ENCODE assay signal across 29 cellular contexts in the genomic region with DNA sequence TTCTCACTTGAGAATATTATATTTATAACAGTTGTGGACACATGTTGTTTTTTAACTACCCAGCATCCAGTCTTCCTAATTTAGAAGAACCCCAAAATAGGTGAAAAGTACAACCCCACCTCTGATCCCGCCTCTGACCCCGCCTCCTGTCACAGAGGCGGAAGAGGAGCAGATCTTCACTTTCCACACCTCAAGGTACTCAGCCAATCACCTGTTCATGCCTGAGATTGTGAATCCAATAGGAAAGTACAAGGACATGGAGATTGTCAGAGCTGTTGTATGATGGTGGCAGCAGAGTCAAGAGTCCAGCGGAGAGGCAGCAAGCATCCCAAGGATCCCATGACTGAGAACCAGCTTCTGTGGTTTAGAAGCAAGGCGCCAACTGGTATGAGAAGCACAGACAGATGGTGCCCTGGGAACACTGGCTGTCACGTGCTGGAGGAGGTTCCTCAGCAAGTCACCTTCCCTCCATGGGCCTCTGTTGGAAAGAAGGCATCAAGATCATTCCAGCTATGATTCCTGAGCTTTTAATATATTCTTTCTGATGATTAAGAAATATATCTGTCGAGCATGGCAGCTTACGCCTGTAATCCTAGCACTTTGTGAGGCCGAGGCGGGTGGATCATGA.
DNase-seq lines count a peak whose midpoint lies in the region; ATAC-seq and TF ChIP-seq lines count a peak whose summit lies in the region.
"Had no signal": no experiment of that assay in that cellular context is flagged by ENCODE, and none has a peak within 500 bp of the region (broad histone marks: within the 10 kb centered on the region; RNA-seq: fewer than 3 reads in every experiment).

No MANE protein-coding gene starts in this region.

- TF ChIP-seq EP300 in gastroesophageal sphincter (IDR thresholded peaks at IDR 0.05): no peak

- TF ChIP-seq CTCF in Loucy (conservative IDR thresholded peaks at IDR 0.05; ENCODE audit: low read length) (no peak), gastroesophageal sphincter (IDR thresholded peaks at IDR 0.05) (no peak)

- H3K27me3 ChIP-seq in Loucy (ENCODE audit: insufficient read depth, low read length, poor library complexity, severe bottlenecking) (no peaks in the 10 kb centered on the region), gastroesophageal sphincter (no peaks in the 10 kb centered on the region)
- H3K27me3 ChIP-seq: neutrophil, Peyer's patch, vagina had no signal

- H3K4me2 ChIP-seq in Loucy (ENCODE audit: low read depth, low read length, poor library complexity, severe bottlenecking): peak overlapping the region; percentile 74

- H4K20me1 ChIP-seq in Loucy (ENCODE audit: insufficient read depth, low read length, poor library complexity, severe bottlenecking): no peaks in the 10 kb centered on the region

- ATAC-seq in gastroesophageal sphincter: no peak
- ATAC-seq: esophagus mucosa; left ventricle myocardium superior; sciatic nerve; stimulated activated naive CD8-positive, alpha-beta T cell treated with anti-CD3 and anti-CD28 coated beads, Interleukin-15, amount 100 ng/mL, for 72 hours had no signal

- H3K9ac ChIP-seq in Loucy (ENCODE audit: low read depth, low read length, poor library complexity, severe bottlenecking): peak overlapping the region; percentile 76

- H3K9me2 ChIP-seq in Loucy (replicated peaks; ENCODE audit: low read depth, low read length): no peaks in the 10 kb centered on the region

- 100% methylated on average over 4 of the region's 10 CpGs; no CpG with 5 or more reads in 1 of the 2 donors for WGBS in gastroesophageal sphincter (ENCODE audit: low coverage in 1 of 2), 2 donors

- H3K36me3 ChIP-seq in Loucy (ENCODE audit: insufficient read depth, low read length) (no peaks in the 10 kb centered on the region), gastroesophageal sphincter (no peaks in the 10 kb centered on the region)
- H3K36me3 ChIP-seq: neutrophil, Peyer's patch, vagina, WERI-Rb-1 had no signal

- no peak for TF ChIP-seq POLR2A in gastroesophageal sphincter (IDR thresholded peaks at IDR 0.05)

- no peak overlapping the region for H3K27ac ChIP-seq in gastroesophageal sphincter
- H3K27ac ChIP-seq: neutrophil, vagina had no signal

- peak; percentile 42 for DNase-seq in activated CD8-positive, alpha-beta memory T cell treated with anti-CD3 and anti-CD28 coated beads, Interleukin-2, amount 50 U/mL, for 48 hours
- DNase-seq in activated CD8-positive, alpha-beta memory T cell treated with anti-CD3 and anti-CD28 coated beads, Interleukin-2, amount 50 U/mL, for 4 hours: no peak
- DNase-seq in islet precursor cell (peak; percentile 22), ureter (ENCODE audit: low spot score) (peak; percentile 32), HuH-7 (ENCODE audit: low spot score) (no peak), COLO668 (lab: John Stamatoyannopoulos, UW; ENCODE audit: unreplicated experiment) (no peak)
- DNase-seq: activated CD4-positive, alpha-beta T cell treated with anti-CD3 and anti-CD28 coated beads for 48 hours; activated naive CD4-positive, alpha-beta T cell; CD8-positive, alpha-beta memory T cell; central memory CD4-positive, alpha-beta T cell; head of caudate nucleus; left ventricle myocardium superior; mesendoderm; MM.1S; NCI-H2081; NCI-H226; NCI-H526 treated with DMSO at 0.1 percent for 48 hours; Peyer's patch; SIG-M5; stimulated activated CD4-positive, alpha-beta T cell treated with anti-CD3 and anti-CD28 coated beads, Interleukin-12 subunit alpha, Interleukin-12 subunit beta, amount 100 ng/mL, for 4 hours; stimulated activated CD4-positive, alpha-beta T cell treated with anti-CD3 and anti-CD28 coated beads, Interleukin-2, amount 100 ng/mL, for 48 hours; stimulated activated naive CD8-positive, alpha-beta T cell treated with anti-CD3 and anti-CD28 coated beads, Interleukin-15, amount 100 ng/mL, for 72 hours; WERI-Rb-1 had no signal

- no peak overlapping the region for H2AFZ ChIP-seq in Loucy (ENCODE audit: low read length)

- H3K9me3 ChIP-seq in Loucy (ENCODE audit: insufficient read depth, low read depth, low read length) (peaks cover 5% of the 10 kb centered on the region; the same call in 1 of the 2 replicates), gastroesophageal sphincter (peaks cover 0 to 6% (median 0%) of the 10 kb centered on the region in 3 donors)
- H3K9me3 ChIP-seq: neutrophil, Peyer's patch, vagina had no signal

- H3K4me3 ChIP-seq in Loucy (ENCODE audit: low read length, poor library complexity, severe bottlenecking) (no peak overlapping the region), gastroesophageal sphincter (no peak overlapping the region)
- H3K4me3 ChIP-seq: Peyer's patch, vagina had no signal

- H3K79me2 ChIP-seq in Loucy (ENCODE audit: insufficient read depth, low read length): no peaks in the 10 kb centered on the region

- H3K4me1 ChIP-seq in Loucy (ENCODE audit: insufficient read depth, low read length, poor library complexity, severe bottlenecking): peaks cover 45% of the 10 kb centered on the region
- H3K4me1 ChIP-seq in gastroesophageal sphincter: no peaks in the 10 kb centered on the region
- H3K4me1 ChIP-seq: Peyer's patch, vagina had no signal

- peaks cover 10% of the 10 kb centered on the region; the same call in 1 of the 2 replicates for H3F3A ChIP-seq in Loucy (ENCODE audit: low read depth)

Comparison
In these comparisons a context has a peak if more than half of its experiments do, and no peak if none do; other contexts are left out.
1. DNase-seq: peak in activated CD8-positive, alpha-beta memory T cell treated with anti-CD3 and anti-CD28 coated beads, Interleukin-2, amount 50 U/mL, for 48 hours (single experiment), islet precursor cell (single experiment) and ureter (single experiment); none in activated CD8-positive, alpha-beta memory T cell treated with anti-CD3 and anti-CD28 coated beads, Interleukin-2, amount 50 U/mL, for 4 hours (single experiment), HuH-7 (single experiment) and COLO668 (single experiment).